In the genomic region with DNA sequence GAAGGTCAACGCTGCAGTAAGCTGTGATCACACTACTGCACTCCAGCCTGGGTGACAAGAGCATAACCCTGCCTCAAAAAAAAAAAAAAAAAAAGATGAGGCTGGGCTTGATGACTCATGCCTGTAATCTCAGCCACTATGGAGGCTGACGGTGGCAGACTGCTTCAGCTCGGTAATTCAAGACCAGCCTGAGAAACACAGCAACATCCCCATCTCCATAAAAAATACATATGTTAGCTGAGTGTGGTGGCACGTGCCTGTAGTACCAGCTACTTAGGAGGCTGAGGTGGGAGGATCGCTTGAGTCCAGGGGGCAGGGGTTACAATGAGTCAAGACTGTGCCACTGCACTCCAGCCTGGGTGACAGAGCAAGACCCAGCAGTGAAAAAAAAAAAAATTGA, we compare ENCODE assay signal across 11 cellular contexts. TPM values are rescaled to one million over a fixed set of nuclear protein-coding genes. Genes with fewer than 3 reads are reported as not detected.
DNase-seq lines count a peak whose midpoint lies in the region; ATAC-seq and TF ChIP-seq lines count a peak whose summit lies in the region.
"Had no signal": no experiment of that assay in that cellular context is flagged by ENCODE, and none has a peak within 500 bp of the region (broad histone marks: within the 10 kb centered on the region; RNA-seq: fewer than 3 reads in every experiment).

No MANE protein-coding gene starts in this region.

- peaks cover 54% of the 10 kb centered on the region for H3K4me1 Mint-ChIP-seq in CD4-positive, alpha-beta T cell (ENCODE audit: low read depth)

- H3K9me3 Mint-ChIP-seq in CD4-positive, alpha-beta T cell, result no peaks in the 10 kb centered on the region

- no peaks in the 10 kb centered on the region for H3K9me3 ChIP-seq in CD4-positive, alpha-beta T cell (ENCODE audit: control insufficient read depth, low read length)
- no peaks in the 10 kb centered on the region for H3K9me3 ChIP-seq in MG63

- POLR2A ChIA-PET in CD4-positive, alpha-beta T cell (lab: Charles Lee), result no interaction called here

- no peak overlapping the region for H3K4me3 ChIP-seq in MG63

- no peaks in the 10 kb centered on the region for H3K27me3 Mint-ChIP-seq in CD4-positive, alpha-beta T cell

- no peaks in the 10 kb centered on the region for H3K27me3 ChIP-seq in CD4-positive, alpha-beta T cell (ENCODE audit: control insufficient read depth, insufficient read depth, low read length)
- no peaks in the 10 kb centered on the region for H3K27me3 ChIP-seq in MG63

- H3K27ac ChIP-seq in CD4-positive, alpha-beta T cell (ENCODE audit: low read depth, low read length), result no peak overlapping the region
- H3K27ac ChIP-seq: VCaP had no signal

- peak overlapping the region; percentile 36 for H3K4me3 Mint-ChIP-seq in CD4-positive, alpha-beta T cell

- H3K36me3 ChIP-seq in MG63, result no peaks in the 10 kb centered on the region

- intact Hi-C loops in CD4-positive, alpha-beta T cell (cut with DNase I, micrococcal nuclease), result no loop called here

- peaks cover 45% of the 10 kb centered on the region for H3K36me3 Mint-ChIP-seq in CD4-positive, alpha-beta T cell (ENCODE audit: low read depth)

- DNase-seq in CD4-positive, alpha-beta T cell, result peak in 3 of 10 experiments; percentile 6 to 18 (median 6)
- peak; percentile 72 for DNase-seq in M059J (ENCODE audit: low read depth)
- DNase-seq in activated effector memory CD4-positive, alpha-beta T cell treated with anti-CD3 and anti-CD28 coated beads, Interleukin-2, amount 50 U/mL, for 16 hours, result peak; percentile 66
- peak; percentile 84 for DNase-seq in islet precursor cell
- DNase-seq in dedifferentiated amniotic fluid mesenchymal stem cell (ENCODE audit: extremely low spot score), result no peak
- DNase-seq in SW 1271 (lab: John Stamatoyannopoulos, UW), result no peak
- DNase-seq in COLO829 (ENCODE audit: low spot score), result no peak
- no peak for DNase-seq in MG63
- DNase-seq: GDM1, substantia nigra had no signal

- no peak overlapping the region for H3K27ac Mint-ChIP-seq in CD4-positive, alpha-beta T cell

- CTCF ChIA-PET in CD4-positive, alpha-beta T cell (lab: Charles Lee), result no interaction called here

- no peak for TF ChIP-seq CTCF in CD4-positive, alpha-beta T cell (IDR thresholded peaks at IDR 0.05)

- peak; percentile 43 for ATAC-seq in CD4-positive, alpha-beta T cell (ENCODE audit: poor library complexity)

RNA-seq across cellular contexts. Expression of gene GXYLT1, which starts 50.4 kb away (rescaled TPM):
- total RNA-seq in CD4-positive, alpha-beta T cell, result 1 to 10 TPM; 8.0 to 8.2 TPM
- total RNA-seq in M059J (2014; rRNA removed; shearing (Covaris generic)), result 9.7 and 16.1 TPM in 2 replicates
- total RNA-seq in MG63 (2014; rRNA removed; shearing (Covaris generic); ENCODE audit: low replicate concordance), result 7.8 and 14.4 TPM in 2 replicates

Comparison
In these comparisons a context has a peak if more than half of its experiments do, and no peak if none do; other contexts are left out.
1. DNase-seq: peak in M059J (single experiment), activated effector memory CD4-positive, alpha-beta T cell treated with anti-CD3 and anti-CD28 coated beads, Interleukin-2, amount 50 U/mL, for 16 hours (single experiment) and islet precursor cell (single experiment); none in dedifferentiated amniotic fluid mesenchymal stem cell (single experiment), SW 1271 (0 of 2), COLO829 (single experiment) and MG63 (single experiment).